Comparison of ENCODE assay signal across 1 cellular context in genomic region chr5:158461240-158461854, GRCh38.
A peak's percentile ranks its signal among the peaks of the same experiment; 100 is the strongest.
TF ChIP-seq lines count a peak whose summit lies in the region.

No MANE protein-coding gene starts in this region.

TF ChIP-seq in HepG2, 621 proteins besides CTCF, POLR2A, EP300 and RAD21 (continued from another document and continues in another):
- TF ChIP-seq, protein P1, sequence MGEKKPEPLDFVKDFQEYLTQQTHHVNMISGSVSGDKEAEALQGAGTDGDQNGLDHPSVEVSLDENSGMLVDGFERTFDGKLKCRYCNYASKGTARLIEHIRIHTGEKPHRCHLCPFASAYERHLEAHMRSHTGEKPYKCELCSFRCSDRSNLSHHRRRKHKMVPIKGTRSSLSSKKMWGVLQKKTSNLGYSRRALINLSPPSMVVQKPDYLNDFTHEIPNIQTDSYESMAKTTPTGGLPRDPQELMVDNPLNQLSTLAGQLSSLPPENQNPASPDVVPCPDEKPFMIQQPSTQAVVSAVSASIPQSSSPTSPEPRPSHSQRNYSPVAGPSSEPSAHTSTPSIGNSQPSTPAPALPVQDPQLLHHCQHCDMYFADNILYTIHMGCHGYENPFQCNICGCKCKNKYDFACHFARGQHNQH (CRISPR knock-in tag; IDR thresholded peaks at IDR 0.05) = peak; percentile 95
- no peak for TF ChIP-seq ZNF329 (CRISPR knock-in tag; IDR thresholded peaks at IDR 0.05; ENCODE audit: low read depth)
- no peak for TF ChIP-seq SP2 (CRISPR knock-in tag; IDR thresholded peaks at IDR 0.05)
- no peak for TF ChIP-seq ZNF101 (CRISPR knock-in tag; IDR thresholded peaks at IDR 0.05; ENCODE audit: borderline replicate concordance, low read depth)
- TF ChIP-seq ZBTB49 (CRISPR knock-in tag; IDR thresholded peaks at IDR 0.05; ENCODE audit: borderline replicate concordance) = no peak
- peak; percentile 83 for TF ChIP-seq CREM (IDR thresholded peaks at IDR 0.05)
- no peak for TF ChIP-seq CREM (CRISPR knock-in tag; IDR thresholded peaks at IDR 0.05)
- TF ChIP-seq ARNT (IDR thresholded peaks at IDR 0.05) = no peak
- no peak for TF ChIP-seq PLRG1 (conservative IDR thresholded peaks at IDR 0.05)
- no peak for TF ChIP-seq IRX3 (CRISPR knock-in tag; IDR thresholded peaks at IDR 0.05; ENCODE audit: borderline replicate concordance, low read depth)
- TF ChIP-seq AHR (CRISPR knock-in tag; IDR thresholded peaks at IDR 0.05) = no peak; the same call in 1 of the 2 replicates
- no peak for TF ChIP-seq ZBTB37 (CRISPR knock-in tag; IDR thresholded peaks at IDR 0.05)
- no peak for TF ChIP-seq NFKB2 (CRISPR knock-in tag; IDR thresholded peaks at IDR 0.05; ENCODE audit: borderline replicate concordance)
- no peak for TF ChIP-seq ZMAT5 (CRISPR knock-in tag; IDR thresholded peaks at IDR 0.05; ENCODE audit: borderline replicate concordance, low read depth)
- peak; percentile 99 for TF ChIP-seq TRIM24 (CRISPR knock-in tag; IDR thresholded peaks at IDR 0.05)
- TF ChIP-seq KAT8 (CRISPR knock-in tag; IDR thresholded peaks at IDR 0.05) = peak; percentile 79; the same call in 1 of the 2 replicates
- TF ChIP-seq, protein P2, sequence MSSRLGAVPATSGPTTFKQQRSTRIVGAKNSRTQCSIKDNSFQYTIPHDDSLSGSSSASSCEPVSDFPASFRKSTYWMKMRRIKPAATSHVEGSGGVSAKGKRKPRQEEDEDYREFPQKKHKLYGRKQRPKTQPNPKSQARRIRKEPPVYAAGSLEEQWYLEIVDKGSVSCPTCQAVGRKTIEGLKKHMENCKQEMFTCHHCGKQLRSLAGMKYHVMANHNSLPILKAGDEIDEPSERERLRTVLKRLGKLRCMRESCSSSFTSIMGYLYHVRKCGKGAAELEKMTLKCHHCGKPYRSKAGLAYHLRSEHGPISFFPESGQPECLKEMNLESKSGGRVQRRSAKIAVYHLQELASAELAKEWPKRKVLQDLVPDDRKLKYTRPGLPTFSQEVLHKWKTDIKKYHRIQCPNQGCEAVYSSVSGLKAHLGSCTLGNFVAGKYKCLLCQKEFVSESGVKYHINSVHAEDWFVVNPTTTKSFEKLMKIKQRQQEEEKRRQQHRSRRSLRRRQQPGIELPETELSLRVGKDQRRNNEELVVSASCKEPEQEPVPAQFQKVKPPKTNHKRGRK (CRISPR knock-in tag; IDR thresholded peaks at IDR 0.05) = 0 out of 2 replicates have a peak, but pooled peaks have one; percentile 45
- TF ChIP-seq FOXP1 (IDR thresholded peaks at IDR 0.05) = peak; percentile 85
- TF ChIP-seq FOXP1 (CRISPR knock-in tag; IDR thresholded peaks at IDR 0.05) = peak; percentile 97
- no peak for TF ChIP-seq ZSCAN21 (CRISPR knock-in tag; IDR thresholded peaks at IDR 0.05; ENCODE audit: borderline replicate concordance)
- TF ChIP-seq CHCHD3 (CRISPR knock-in tag; IDR thresholded peaks at IDR 0.05) = no peak
- TF ChIP-seq ZNF598 (CRISPR knock-in tag; IDR thresholded peaks at IDR 0.05; ENCODE audit: borderline replicate concordance) = no peak
- TF ChIP-seq, protein P3, sequence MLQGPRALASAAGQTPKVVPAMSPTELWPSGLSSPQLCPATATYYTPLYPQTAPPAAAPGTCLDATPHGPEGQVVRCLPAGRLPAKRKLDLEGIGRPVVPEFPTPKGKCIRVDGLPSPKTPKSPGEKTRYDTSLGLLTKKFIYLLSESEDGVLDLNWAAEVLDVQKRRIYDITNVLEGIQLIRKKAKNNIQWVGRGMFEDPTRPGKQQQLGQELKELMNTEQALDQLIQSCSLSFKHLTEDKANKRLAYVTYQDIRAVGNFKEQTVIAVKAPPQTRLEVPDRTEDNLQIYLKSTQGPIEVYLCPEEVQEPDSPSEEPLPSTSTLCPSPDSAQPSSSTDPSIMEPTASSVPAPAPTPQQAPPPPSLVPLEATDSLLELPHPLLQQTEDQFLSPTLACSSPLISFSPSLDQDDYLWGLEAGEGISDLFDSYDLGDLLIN (CRISPR knock-in tag; IDR thresholded peaks at IDR 0.05; ENCODE audit: borderline replicate concordance) = no peak
- TF ChIP-seq SIX4 (CRISPR knock-in tag; IDR thresholded peaks at IDR 0.05) = peak; percentile 80; the same call in 1 of the 2 replicates
- no peak for TF ChIP-seq MNT (IDR thresholded peaks at IDR 0.05)
- TF ChIP-seq, protein P4, sequence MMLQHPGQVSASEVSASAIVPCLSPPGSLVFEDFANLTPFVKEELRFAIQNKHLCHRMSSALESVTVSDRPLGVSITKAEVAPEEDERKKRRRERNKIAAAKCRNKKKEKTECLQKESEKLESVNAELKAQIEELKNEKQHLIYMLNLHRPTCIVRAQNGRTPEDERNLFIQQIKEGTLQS (CRISPR knock-in tag; IDR thresholded peaks at IDR 0.05) = 0 out of 2 replicates have a peak, but pooled peaks have one; percentile 51
- 0 out of 2 replicates have a peak, but pooled peaks have one; percentile 56 for TF ChIP-seq ZBTB38 (CRISPR knock-in tag; IDR thresholded peaks at IDR 0.05)
- TF ChIP-seq ZNF530 (CRISPR knock-in tag; IDR thresholded peaks at IDR 0.05; ENCODE audit: low read depth) = no peak
- peak; percentile 69 for TF ChIP-seq SKI (IDR thresholded peaks at IDR 0.05; ENCODE audit: partially characterized antibody)
- 0 out of 2 replicates have a peak, but pooled peaks have one; percentile 57 for TF ChIP-seq ZNF33B (CRISPR knock-in tag; IDR thresholded peaks at IDR 0.05)
- no peak for TF ChIP-seq MATR3 (CRISPR knock-in tag; IDR thresholded peaks at IDR 0.05)
- peak; percentile 85 for TF ChIP-seq HMG20B (CRISPR knock-in tag; conservative IDR thresholded peaks at IDR 0.05)
- TF ChIP-seq, protein P5, sequence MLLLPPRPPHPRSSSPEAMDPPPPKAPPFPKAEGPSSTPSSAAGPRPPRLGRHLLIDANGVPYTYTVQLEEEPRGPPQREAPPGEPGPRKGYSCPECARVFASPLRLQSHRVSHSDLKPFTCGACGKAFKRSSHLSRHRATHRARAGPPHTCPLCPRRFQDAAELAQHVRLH (CRISPR knock-in tag; IDR thresholded peaks at IDR 0.05; ENCODE audit: borderline replicate concordance, low read depth) = peak; percentile 90; the same call in 1 of the 2 replicates
- peak; percentile 92 for TF ChIP-seq ZNF292 (CRISPR knock-in tag; IDR thresholded peaks at IDR 0.05; ENCODE audit: borderline replicate concordance, low read depth)
- no peak; the same call in 1 of the 2 replicates for TF ChIP-seq ZNF737 (CRISPR knock-in tag; IDR thresholded peaks at IDR 0.05; ENCODE audit: borderline replicate concordance)
- no peak for TF ChIP-seq AGO1 (IDR thresholded peaks at IDR 0.05; ENCODE audit: low read depth, low read length, poor library complexity, severe bottlenecking)
- TF ChIP-seq EZH2 (conservative IDR thresholded peaks at IDR 0.05; ENCODE audit: low read depth, low read length) = no peak
- TF ChIP-seq ELK4 (CRISPR knock-in tag; IDR thresholded peaks at IDR 0.05; ENCODE audit: borderline replicate concordance) = no peak
- no peak for TF ChIP-seq ZNF160 (CRISPR knock-in tag; IDR thresholded peaks at IDR 0.05)
- TF ChIP-seq POLR2G (IDR thresholded peaks at IDR 0.05; ENCODE audit: low read depth, low read length) = no peak
- TF ChIP-seq, protein P6, sequence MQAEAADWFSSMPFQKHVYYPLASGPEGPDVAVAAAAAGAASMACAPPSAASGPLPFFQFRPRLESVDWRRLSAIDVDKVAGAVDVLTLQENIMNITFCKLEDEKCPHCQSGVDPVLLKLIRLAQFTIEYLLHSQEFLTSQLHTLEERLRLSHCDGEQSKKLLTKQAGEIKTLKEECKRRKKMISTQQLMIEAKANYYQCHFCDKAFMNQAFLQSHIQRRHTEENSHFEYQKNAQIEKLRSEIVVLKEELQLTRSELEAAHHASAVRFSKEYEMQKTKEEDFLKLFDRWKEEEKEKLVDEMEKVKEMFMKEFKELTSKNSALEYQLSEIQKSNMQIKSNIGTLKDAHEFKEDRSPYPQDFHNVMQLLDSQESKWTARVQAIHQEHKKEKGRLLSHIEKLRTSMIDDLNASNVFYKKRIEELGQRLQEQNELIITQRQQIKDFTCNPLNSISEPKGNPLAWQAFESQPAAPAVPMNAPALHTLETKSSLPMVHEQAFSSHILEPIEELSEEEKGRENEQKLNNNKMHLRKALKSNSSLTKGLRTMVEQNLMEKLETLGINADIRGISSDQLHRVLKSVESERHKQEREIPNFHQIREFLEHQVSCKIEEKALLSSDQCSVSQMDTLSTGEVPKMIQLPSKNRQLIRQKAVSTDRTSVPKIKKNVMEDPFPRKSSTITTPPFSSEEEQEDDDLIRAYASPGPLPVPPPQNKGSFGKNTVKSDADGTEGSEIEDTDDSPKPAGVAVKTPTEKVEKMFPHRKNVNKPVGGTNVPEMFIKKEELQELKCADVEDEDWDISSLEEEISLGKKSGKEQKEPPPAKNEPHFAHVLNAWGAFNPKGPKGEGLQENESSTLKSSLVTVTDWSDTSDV (CRISPR knock-in tag; IDR thresholded peaks at IDR 0.05) = no peak
- no peak for TF ChIP-seq IKZF1 (IDR thresholded peaks at IDR 0.05)
- no peak for TF ChIP-seq RFX1 (IDR thresholded peaks at IDR 0.05)
- no peak for TF ChIP-seq ZNF354B (CRISPR knock-in tag; IDR thresholded peaks at IDR 0.05)
- TF ChIP-seq FLYWCH1 (CRISPR knock-in tag; IDR thresholded peaks at IDR 0.05) = no peak
- TF ChIP-seq, protein P7, sequence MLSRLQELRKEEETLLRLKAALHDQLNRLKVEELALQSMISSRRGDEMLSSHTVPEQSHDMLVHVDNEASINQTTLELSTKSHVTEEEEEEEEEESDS (CRISPR knock-in tag; IDR thresholded peaks at IDR 0.05; ENCODE audit: borderline replicate concordance) = no peak
- TF ChIP-seq ZIK1 (CRISPR knock-in tag; IDR thresholded peaks at IDR 0.05; ENCODE audit: borderline replicate concordance, low read depth) = 0 out of 2 replicates have a peak, but pooled peaks have one; percentile 33
- no peak for TF ChIP-seq TIGD3 (CRISPR knock-in tag; IDR thresholded peaks at IDR 0.05; ENCODE audit: borderline replicate concordance)
- TF ChIP-seq RARG (CRISPR knock-in tag; IDR thresholded peaks at IDR 0.05; ENCODE audit: low read depth) = no peak
- peak; percentile 88 for TF ChIP-seq ZNF350 (CRISPR knock-in tag; IDR thresholded peaks at IDR 0.05; ENCODE audit: borderline replicate concordance, low read depth)
- no peak for TF ChIP-seq RFXANK (CRISPR knock-in tag; IDR thresholded peaks at IDR 0.05)
- TF ChIP-seq U2AF1 (optimal IDR thresholded peaks at IDR 0.05; ENCODE audit: low read depth, low read length) = no peak
- TF ChIP-seq XBP1 (CRISPR knock-in tag; IDR thresholded peaks at IDR 0.05) = no peak
- no peak for TF ChIP-seq JUNB (CRISPR knock-in tag; IDR thresholded peaks at IDR 0.05; ENCODE audit: borderline replicate concordance)
- no peak for TF ChIP-seq ZNF256 (CRISPR knock-in tag; conservative IDR thresholded peaks at IDR 0.05)
- TF ChIP-seq NONO (IDR thresholded peaks at IDR 0.05) = no peak
- peak; percentile 77 for TF ChIP-seq NONO (CRISPR knock-in tag; conservative IDR thresholded peaks at IDR 0.05)
